Comparison of ENCODE assay signal across 22 cellular contexts in genomic region chr22:49322861-49323622, GRCh38.
A peak's percentile ranks its signal among the peaks of the same experiment; 100 is the strongest.
DNase-seq lines count a peak whose midpoint lies in the region; ATAC-seq and TF ChIP-seq lines count a peak whose summit lies in the region.
"Had no signal": no experiment of that assay in that cellular context is flagged by ENCODE, and none has a peak within 500 bp of the region (broad histone marks: within the 10 kb centered on the region; RNA-seq: fewer than 3 reads in every experiment).

No MANE protein-coding gene starts in this region.

- H3K27me3 ChIP-seq in breast epithelium (peaks cover 0 to 56% of the 10 kb centered on the region in 2 donors), esophagus muscularis mucosa (peaks cover 0 to 78% (median 0%) of the 10 kb centered on the region in 4 donors), neuronal stem cell (ENCODE audit: control insufficient read depth in 3 of 3, insufficient read depth in 3 of 3, low read depth in 1 of 3, low read length in 3 of 3) (peaks cover 0 to 4% (median 0%) of the 10 kb centered on the region in 3 experiments)
- H3K27me3 ChIP-seq: upper lobe of left lung had no signal

- no peak overlapping the region for H3K23ac ChIP-seq in neuronal stem cell (ENCODE audit: low read depth, low read length, poor library complexity)

- intact Hi-C loops in breast epithelium (cut with DNase I; ENCODE audit: low total_unique reads) (loop anchor here (1.0 kb wide), 1 partner anchor 16 kb away; no protein-coding TSS in a partner anchor), MCF 10A (cut with micrococcal nuclease) (no loop called here), esophagus muscularis mucosa (cut with DNase I) (loop anchor here (10.0 kb wide), 1 partner anchor 62 kb away; no protein-coding TSS in a partner anchor)

- peaks cover 40% of the 10 kb centered on the region for H3K9me3 Mint-ChIP-seq in MCF 10A (ENCODE audit: unreplicated experiment)

- H3K27me3 Mint-ChIP-seq in MCF 10A (ENCODE audit: insufficient read depth, unreplicated experiment), result no peaks in the 10 kb centered on the region
- H3K27me3 Mint-ChIP-seq: CD4-positive, CD25-positive, alpha-beta regulatory T cell had no signal

- TF ChIP-seq POLR2A in breast epithelium (IDR thresholded peaks at IDR 0.05) (no peak), esophagus muscularis mucosa (IDR thresholded peaks at IDR 0.05; ENCODE audit: low read depth) (no peak)

- H3K14ac ChIP-seq in neuronal stem cell (ENCODE audit: low read length), result peak overlapping the region; percentile 5

- H4K91ac ChIP-seq in neuronal stem cell (ENCODE audit: low read depth, low read length, poor library complexity), result peak overlapping the region; percentile 34

- no peak overlapping the region for H2AK5ac ChIP-seq in neuronal stem cell (ENCODE audit: low read depth, low read length)

- H2BK15ac ChIP-seq in neuronal stem cell (ENCODE audit: low read length), result no peak overlapping the region

- H3K4me3 Mint-ChIP-seq in MCF 10A (ENCODE audit: unreplicated experiment), result no peak overlapping the region
- H3K4me3 Mint-ChIP-seq: activated B cell treated with CpG ODN at 0.5 μM for 24 hours; activated naive CD8-positive, alpha-beta T cell; CD4-positive, CD25-positive, alpha-beta regulatory T cell had no signal

- ATAC-seq in HG03354 (IDR thresholded peaks at IDR 0.05; ENCODE audit: poor library complexity, severe bottlenecking, unreplicated experiment), result no peak
- ATAC-seq: HCT116 had no signal

- H3K79me1 ChIP-seq in neuronal stem cell (ENCODE audit: low read depth, low read length), result no peaks in the 10 kb centered on the region

- no TSS peak for BruUV-seq in MCF 10A (replicated peaks; lab: Mats Ljungman, UMichigan)

- H3K4ac ChIP-seq in neuronal stem cell (ENCODE audit: low read length), result no peak overlapping the region

- POLR2A ChIA-PET in MCF 10A (lab: Yijun Ruan, JAX), result no interaction called here

- no peak overlapping the region for H3K4me2 ChIP-seq in neuronal stem cell (ENCODE audit: insufficient read depth, low read length, poor library complexity, severe bottlenecking)
- H3K4me2 ChIP-seq: KMS-11 had no signal

- no peak overlapping the region for H3K18ac ChIP-seq in neuronal stem cell (ENCODE audit: low read length)

- no peaks in the 10 kb centered on the region for H3K36me3 Mint-ChIP-seq in MCF 10A (ENCODE audit: insufficient read depth, unreplicated experiment)
- H3K36me3 Mint-ChIP-seq: activated naive CD8-positive, alpha-beta T cell; CD4-positive, CD25-positive, alpha-beta regulatory T cell had no signal

- CTCF ChIA-PET in MCF 10A (lab: Yijun Ruan, JAX), result interaction anchor here (0.6 to 0.8 kb wide), 2 partner anchors 36 to 173 kb away, joined by 3 read pairs; no protein-coding TSS in a partner anchor

- WGBS in esophagus muscularis mucosa, result 74% methylated on average over 11 of the region's 11 CpGs
- WGBS in neuronal stem cell (ENCODE audit: extremely low coverage in 2 of 2, insufficient read length in 2 of 2, insufficient replicate concordance in 1 of 2), 2 donors, result 100% methylated on average over 1 of the region's 11 CpGs; no CpG with 5 or more reads in 1 of the 2 donors

- no peak overlapping the region for H2AFZ ChIP-seq in neuronal stem cell (ENCODE audit: low read length)

- H2BK5ac ChIP-seq in neuronal stem cell (ENCODE audit: low read length), result no peak overlapping the region

- H3K27ac ChIP-seq in breast epithelium (no peak overlapping the region), esophagus muscularis mucosa (replicated peaks in 1 of 4) (no peak overlapping the region), neuronal stem cell (replicated peaks; ENCODE audit: low read length) (no peak overlapping the region)
- H3K27ac ChIP-seq: KMS-11, SK-N-MC, upper lobe of left lung had no signal

- no peak overlapping the region for H2BK120ac ChIP-seq in neuronal stem cell (ENCODE audit: low read depth, low read length)

- no peak overlapping the region for H2BK12ac ChIP-seq in neuronal stem cell (ENCODE audit: low read length)

- H3K4me1 Mint-ChIP-seq in MCF 10A (ENCODE audit: insufficient read depth, unreplicated experiment), result no peaks in the 10 kb centered on the region
- H3K4me1 Mint-ChIP-seq: activated B cell treated with CpG ODN at 0.5 μM for 24 hours; CD4-positive, CD25-positive, alpha-beta regulatory T cell had no signal

- no peak for TF ChIP-seq EP300 in esophagus muscularis mucosa (IDR thresholded peaks at IDR 0.05)

- no peak overlapping the region for H3K27ac Mint-ChIP-seq in MCF 10A (ENCODE audit: low read depth, unreplicated experiment)
- H3K27ac Mint-ChIP-seq: activated B cell treated with CpG ODN at 0.5 μM for 24 hours; activated naive CD8-positive, alpha-beta T cell; CD4-positive, CD25-positive, alpha-beta regulatory T cell had no signal

- peak overlapping the region; percentile 53 for H3K9ac ChIP-seq in neuronal stem cell (ENCODE audit: low read depth, low read length, poor library complexity)
- H3K9ac ChIP-seq: KMS-11 had no signal

- peak; percentile 2 to 25 for DNase-seq in breast epithelium (ENCODE audit: low spot score in 2 of 2)
- DNase-seq in MCF 10A (ENCODE audit: unreplicated experiment), result no peak
- DNase-seq in esophagus muscularis mucosa (ENCODE audit: extremely low spot score), result peak; percentile 80
- DNase-seq in neuronal stem cell (ENCODE audit: low spot score), result no peak
- no peak for DNase-seq in NCI-H82 treated with DMSO at 0.1 percent for 48 hours (lab: John Stamatoyannopoulos, UW; ENCODE audit: unreplicated experiment)
- no peak for DNase-seq in DMS53 treated with DMSO at 0.1 percent for 48 hours (lab: John Stamatoyannopoulos, UW; ENCODE audit: unreplicated experiment)
- DNase-seq in NCI-H526 treated with DMSO at 0.1 percent for 48 hours (lab: John Stamatoyannopoulos, UW), result no peak
- DNase-seq: activated B cell treated with CpG ODN at 0.5 μM for 24 hours; CD4-positive, CD25-positive, alpha-beta regulatory T cell; effector CD4-positive, alpha-beta T cell; foreskin melanocyte; hippocampal formation; mammary epithelial cell; NCI-H1694; NCI-H2171 treated with DMSO at 0.1 percent for 48 hours; occipital lobe had no signal

- H3K4me3 ChIP-seq in breast epithelium (no peak overlapping the region), esophagus muscularis mucosa (no peak overlapping the region), neuronal stem cell (ENCODE audit: low read length in 2 of 2) (peak overlapping the region in 1 of 2 donors; percentile 55)
- H3K4me3 ChIP-seq: SK-N-MC, upper lobe of left lung had no signal

- H3K9me3 ChIP-seq in breast epithelium (peaks cover 22 to 24% of the 10 kb centered on the region in 2 donors), esophagus muscularis mucosa (peaks cover 0 to 23% (median 11%) of the 10 kb centered on the region in 4 donors), neuronal stem cell (replicated peaks in 1 of 2; ENCODE audit: control insufficient read depth in 2 of 2, insufficient read depth in 1 of 2, low read depth in 1 of 2, low read length in 2 of 2) (peaks cover 0 to 3% of the 10 kb centered on the region in 2 donors)

- H3K4me1 ChIP-seq in breast epithelium, result no peaks in the 10 kb centered on the region
- no peaks in the 10 kb centered on the region for H3K4me1 ChIP-seq in esophagus muscularis mucosa
- peaks cover 0 to 4% of the 10 kb centered on the region in 2 donors for H3K4me1 ChIP-seq in neuronal stem cell (ENCODE audit: control insufficient read depth in 2 of 2, insufficient read depth in 1 of 2, low read depth in 1 of 2, low read length in 2 of 2)
- H3K4me1 ChIP-seq: upper lobe of left lung had no signal

- H3K36me3 ChIP-seq in breast epithelium, result no peaks in the 10 kb centered on the region
- H3K36me3 ChIP-seq in esophagus muscularis mucosa, result no peaks in the 10 kb centered on the region
- no peaks in the 10 kb centered on the region for H3K36me3 ChIP-seq in neuronal stem cell (replicated peaks in 1 of 2; ENCODE audit: control insufficient read depth in 2 of 2, insufficient read depth in 2 of 2, low read length in 2 of 2)
- H3K36me3 ChIP-seq: upper lobe of left lung had no signal

- TF ChIP-seq CTCF in breast epithelium (IDR thresholded peaks at IDR 0.05), result no peak
- no peak for TF ChIP-seq CTCF in MCF 10A (IDR thresholded peaks at IDR 0.05; ENCODE audit: unreplicated experiment)
- no peak for TF ChIP-seq CTCF in esophagus muscularis mucosa (IDR thresholded peaks at IDR 0.05)

- H4K8ac ChIP-seq in neuronal stem cell (ENCODE audit: low read depth, low read length), result no peak overlapping the region

Comparison
In these comparisons a context has a peak if more than half of its experiments do, and no peak if none do; other contexts are left out.
1. DNase-seq: peak in breast epithelium (2 of 2) and esophagus muscularis mucosa (single experiment); none in MCF 10A (single experiment), neuronal stem cell (single experiment), NCI-H82 treated with DMSO at 0.1 percent for 48 hours (single experiment), DMS53 treated with DMSO at 0.1 percent for 48 hours (single experiment) and NCI-H526 treated with DMSO at 0.1 percent for 48 hours (single experiment).